ENCODE assay signal across 17 cellular contexts in the genomic region with DNA sequence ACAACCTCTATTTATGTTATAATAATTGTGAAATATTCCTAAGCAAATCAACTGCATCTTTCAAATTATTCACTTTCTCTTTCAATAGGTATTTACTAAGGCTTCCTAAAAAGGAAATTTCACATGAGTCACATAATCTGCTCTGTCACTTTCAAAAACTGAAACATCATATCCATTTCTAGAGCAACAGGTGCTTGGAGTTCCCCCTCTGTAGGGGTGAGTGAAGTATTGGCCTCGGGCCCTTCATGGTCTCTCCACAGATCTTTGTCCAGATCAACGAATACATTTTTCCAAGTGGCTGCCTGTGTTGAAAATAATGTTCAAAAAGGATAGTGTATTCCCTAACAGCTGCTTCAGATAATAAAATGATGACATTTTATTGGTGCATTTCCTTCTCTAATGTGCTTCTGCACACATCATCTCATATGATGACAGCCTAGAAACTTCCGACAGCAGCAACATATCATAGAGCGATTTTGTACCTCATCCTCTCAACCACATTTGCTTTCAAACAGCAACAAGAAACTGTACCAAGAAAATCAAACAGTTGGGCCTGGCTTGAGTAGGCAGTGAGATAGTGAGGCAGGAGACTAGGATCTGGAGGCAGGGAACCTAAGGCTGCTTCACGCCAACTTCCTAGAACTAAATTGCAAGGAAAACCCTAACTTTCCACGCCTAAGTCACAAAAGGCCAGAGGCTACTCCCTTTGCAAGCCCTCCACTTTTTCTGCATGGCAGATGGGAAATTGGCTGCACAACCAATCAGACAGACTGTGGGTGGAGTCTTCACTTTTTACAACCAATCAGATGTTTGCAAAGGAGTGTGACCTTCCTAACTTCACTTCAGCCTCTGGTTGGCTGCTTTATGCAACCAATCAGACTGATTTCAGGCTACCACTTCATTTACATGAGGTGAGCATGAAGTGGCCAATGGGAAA.
A peak's percentile ranks its signal among the peaks of the same experiment; 100 is the strongest.
DNase-seq lines count a peak whose midpoint lies in the region; ATAC-seq, FAIRE-seq and TF ChIP-seq lines count a peak whose summit lies in the region.
"Had no signal": no experiment of that assay in that cellular context is flagged by ENCODE, and none has a peak within 500 bp of the region (broad histone marks: within the 10 kb centered on the region; RNA-seq: fewer than 3 reads in every experiment).

No MANE protein-coding gene starts in this region.

- H3K27ac ChIP-seq in left ventricle myocardium inferior (replicated peaks) (peak overlapping the region; percentile 55), esophagus squamous epithelium (no peak overlapping the region)
- H3K27ac ChIP-seq: Peyer's patch, suprapubic skin had no signal

- peaks cover 3% of the 10 kb centered on the region for H3K9me3 ChIP-seq in left ventricle myocardium inferior (replicated peaks)
- no peaks in the 10 kb centered on the region for H3K9me3 ChIP-seq in esophagus squamous epithelium
- H3K9me3 ChIP-seq: HAP-1, Peyer's patch, suprapubic skin had no signal

- H3K36me3 ChIP-seq in left ventricle myocardium inferior = no peaks in the 10 kb centered on the region
- H3K36me3 ChIP-seq in esophagus squamous epithelium = no peaks in the 10 kb centered on the region
- H3K36me3 ChIP-seq: HAP-1, Peyer's patch, suprapubic skin had no signal

- H3K9me3 Mint-ChIP-seq in activated naive CD4-positive, alpha-beta T cell treated with anti-CD3 and anti-CD28 coated beads for 36 hours = peaks cover 2% of the 10 kb centered on the region

- DNase-seq in left ventricle myocardium inferior (no peak), NCI-H748 (lab: John Stamatoyannopoulos, UW; ENCODE audit: unreplicated experiment) (no peak), esophagus squamous epithelium (lab: John Stamatoyannopoulos, UW) (no peak), H54 (ENCODE audit: insufficient read length, low spot score) (no peak)
- no peak for DNase-seq in activated naive CD4-positive, alpha-beta T cell treated with anti-CD3 and anti-CD28 coated beads for 36 hours
- DNase-seq: activated naive CD8-positive, alpha-beta T cell treated with anti-CD3 and anti-CD28 coated beads, Interleukin-2, amount 10 ng/mL, durations not matched to agents 7 days and 5 days; DMS153; effector CD4-positive, alpha-beta T cell; naive B cell; NCI-H1105; Peyer's patch; stimulated activated CD4-positive, alpha-beta T cell treated with anti-CD3 and anti-CD28 coated beads, Interleukin-1b, Interleukin-23, amount 100 ng/mL, for 48 hours had no signal

- H3K4me1 ChIP-seq in left ventricle myocardium inferior = no peaks in the 10 kb centered on the region
- H3K4me1 ChIP-seq in esophagus squamous epithelium = no peaks in the 10 kb centered on the region
- H3K4me1 ChIP-seq: HAP-1, Peyer's patch, suprapubic skin had no signal

- 69 to 74% methylated on average over 5 to 6 of the region's 6 CpGs for WGBS in esophagus squamous epithelium, 2 donors

- no peak for FAIRE-seq in H54 (lab: Jason Lieb, UNC)

- no peaks in the 10 kb centered on the region for H3K36me3 Mint-ChIP-seq in activated naive CD4-positive, alpha-beta T cell treated with anti-CD3 and anti-CD28 coated beads for 36 hours (ENCODE audit: low read depth)
- H3K36me3 Mint-ChIP-seq: activated naive CD8-positive, alpha-beta T cell treated with anti-CD3 and anti-CD28 coated beads, Interleukin-2, amount 10 ng/mL, durations not matched to agents 7 days and 5 days; naive B cell had no signal

- H3K27me3 Mint-ChIP-seq in activated naive CD4-positive, alpha-beta T cell treated with anti-CD3 and anti-CD28 coated beads for 36 hours (ENCODE audit: low read depth) = no peaks in the 10 kb centered on the region
- H3K27me3 Mint-ChIP-seq: activated naive CD8-positive, alpha-beta T cell treated with anti-CD3 and anti-CD28 coated beads, Interleukin-2, amount 10 ng/mL, durations not matched to agents 7 days and 5 days; naive B cell had no signal

- CTCF ChIA-PET in activated naive CD4-positive, alpha-beta T cell treated with anti-CD3 and anti-CD28 coated beads for 36 hours (lab: Charles Lee) = no interaction called here

- no peak overlapping the region for H3K4me3 Mint-ChIP-seq in activated naive CD4-positive, alpha-beta T cell treated with anti-CD3 and anti-CD28 coated beads for 36 hours
- H3K4me3 Mint-ChIP-seq: activated naive CD8-positive, alpha-beta T cell treated with anti-CD3 and anti-CD28 coated beads, Interleukin-2, amount 10 ng/mL, durations not matched to agents 7 days and 5 days; naive B cell had no signal

- TF ChIP-seq POLR2A in esophagus squamous epithelium (IDR thresholded peaks at IDR 0.05) (no peak), H54 (IDR thresholded peaks at IDR 0.05; ENCODE audit: low read depth, low read length) (no peak)

- intact Hi-C loops in left ventricle myocardium inferior (cut with micrococcal nuclease) = no loop called here
- intact Hi-C loops in activated naive CD4-positive, alpha-beta T cell treated with anti-CD3 and anti-CD28 coated beads for 36 hours (cut with micrococcal nuclease) = no loop called here
- intact Hi-C loops in esophagus squamous epithelium (cut with DNase I) = no loop called here

- ATAC-seq in GM18873 (IDR thresholded peaks at IDR 0.05; ENCODE audit: low FRiP score, unreplicated experiment) (peak; percentile 88), GM21529 (IDR thresholded peaks at IDR 0.05; ENCODE audit: unreplicated experiment) (peak; percentile 92), HG03139 (IDR thresholded peaks at IDR 0.05; ENCODE audit: unreplicated experiment) (peak; percentile 85)

- no peak overlapping the region for H3K27ac Mint-ChIP-seq in activated naive CD4-positive, alpha-beta T cell treated with anti-CD3 and anti-CD28 coated beads for 36 hours
- H3K27ac Mint-ChIP-seq: activated naive CD8-positive, alpha-beta T cell treated with anti-CD3 and anti-CD28 coated beads, Interleukin-2, amount 10 ng/mL, durations not matched to agents 7 days and 5 days; naive B cell had no signal

- H3K27me3 ChIP-seq in left ventricle myocardium inferior (ENCODE audit: low read depth) (no peaks in the 10 kb centered on the region), esophagus squamous epithelium (no peaks in the 10 kb centered on the region)
- H3K27me3 ChIP-seq: Peyer's patch, suprapubic skin had no signal

- no peaks in the 10 kb centered on the region for H3K4me1 Mint-ChIP-seq in activated naive CD4-positive, alpha-beta T cell treated with anti-CD3 and anti-CD28 coated beads for 36 hours (ENCODE audit: low read depth)
- H3K4me1 Mint-ChIP-seq: activated naive CD8-positive, alpha-beta T cell treated with anti-CD3 and anti-CD28 coated beads, Interleukin-2, amount 10 ng/mL, durations not matched to agents 7 days and 5 days; naive B cell had no signal

- TF ChIP-seq CTCF in left ventricle myocardium inferior (IDR thresholded peaks at IDR 0.05; ENCODE audit: borderline replicate concordance) (no peak), esophagus squamous epithelium (IDR thresholded peaks at IDR 0.05) (no peak)

- H3K4me3 ChIP-seq in left ventricle myocardium inferior (peak overlapping the region; percentile 41), esophagus squamous epithelium (no peak overlapping the region)
- H3K4me3 ChIP-seq: HAP-1, Peyer's patch, suprapubic skin had no signal
